In the genomic region with DNA sequence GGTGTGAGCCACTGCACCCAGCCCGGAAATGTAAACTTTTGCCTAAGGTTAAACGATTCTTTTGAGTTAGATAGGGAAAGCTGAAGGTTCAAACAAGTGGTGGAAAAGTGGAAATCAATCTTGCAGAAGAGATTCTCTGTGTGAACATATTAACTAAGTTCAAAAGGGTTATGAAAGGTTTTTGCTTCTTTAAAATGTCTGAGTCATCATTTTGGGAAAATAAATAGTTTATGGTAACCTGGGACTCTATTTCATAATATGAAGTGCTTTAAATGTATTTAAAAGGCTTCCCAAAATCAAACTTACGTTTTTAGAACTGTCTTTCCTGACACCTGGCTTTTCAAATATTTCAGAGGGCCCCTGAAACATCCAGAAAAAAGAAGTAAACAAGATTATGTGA, we compare ENCODE assay signal across 4 cellular contexts.
A peak's percentile ranks its signal among the peaks of the same experiment; 100 is the strongest.
TF ChIP-seq lines count a peak whose summit lies in the region.

No MANE protein-coding gene starts in this region.

TF ChIP-seq in HepG2, 621 proteins besides CTCF, POLR2A, EP300 and RAD21:
- TF ChIP-seq MAFF (IDR thresholded peaks at IDR 0.05; ENCODE audit: low read depth, low read length) (peak; percentile 47; the same call in 1 of the 2 replicates), IKZF1 (IDR thresholded peaks at IDR 0.05) (no peak), MAFK (conservative IDR thresholded peaks at IDR 0.05 in 1 of 2, IDR thresholded peaks at IDR 0.05 in 1 of 2; ENCODE audit: low read length in 2 of 2) (peak; percentile 17 to 80; a peak in 2 of 4 replicates), KLF16 (CRISPR knock-in tag; IDR thresholded peaks at IDR 0.05) (no peak)

TF ChIP-seq in A549, 52 proteins besides CTCF, POLR2A, EP300 and RAD21:
- TF ChIP-seq MAFK (IDR thresholded peaks at IDR 0.05; ENCODE audit: partially characterized antibody) = peak; percentile 57
- TF ChIP-seq, protein P1, sequence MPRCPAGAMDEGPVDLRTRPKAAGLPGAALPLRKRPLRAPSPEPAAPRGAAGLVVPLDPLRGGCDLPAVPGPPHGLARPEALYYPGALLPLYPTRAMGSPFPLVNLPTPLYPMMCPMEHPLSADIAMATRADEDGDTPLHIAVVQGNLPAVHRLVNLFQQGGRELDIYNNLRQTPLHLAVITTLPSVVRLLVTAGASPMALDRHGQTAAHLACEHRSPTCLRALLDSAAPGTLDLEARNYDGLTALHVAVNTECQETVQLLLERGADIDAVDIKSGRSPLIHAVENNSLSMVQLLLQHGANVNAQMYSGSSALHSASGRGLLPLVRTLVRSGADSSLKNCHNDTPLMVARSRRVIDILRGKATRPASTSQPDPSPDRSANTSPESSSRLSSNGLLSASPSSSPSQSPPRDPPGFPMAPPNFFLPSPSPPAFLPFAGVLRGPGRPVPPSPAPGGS (IDR thresholded peaks at IDR 0.05) = no peak

TF ChIP-seq in IMR-90, 13 proteins besides CTCF, POLR2A, EP300 and RAD21:
- peak; percentile 85 for TF ChIP-seq MAFK (IDR thresholded peaks at IDR 0.05; ENCODE audit: low read depth, low read length)
- no peak for TF ChIP-seq NFE2L2 (IDR thresholded peaks at IDR 0.05; ENCODE audit: low read depth, low read length)

TF ChIP-seq in K562, 482 proteins besides CTCF, POLR2A, EP300 and RAD21:
- TF ChIP-seq, protein P2, sequence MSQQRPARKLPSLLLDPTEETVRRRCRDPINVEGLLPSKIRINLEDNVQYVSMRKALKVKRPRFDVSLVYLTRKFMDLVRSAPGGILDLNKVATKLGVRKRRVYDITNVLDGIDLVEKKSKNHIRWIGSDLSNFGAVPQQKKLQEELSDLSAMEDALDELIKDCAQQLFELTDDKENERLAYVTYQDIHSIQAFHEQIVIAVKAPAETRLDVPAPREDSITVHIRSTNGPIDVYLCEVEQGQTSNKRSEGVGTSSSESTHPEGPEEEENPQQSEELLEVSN (IDR thresholded peaks at IDR 0.05; ENCODE audit: borderline replicate concordance in 1 of 2, extremely low read depth in 1 of 2, insufficient read depth in 1 of 2, insufficient read length in 1 of 2, low read depth in 1 of 2, low read length in 1 of 2, poor library complexity in 1 of 2, severe bottlenecking in 1 of 2) = no peak
- TF ChIP-seq TAL1 (IDR thresholded peaks at IDR 0.05) = no peak
- TF ChIP-seq GTF2A2 (tag; IDR thresholded peaks at IDR 0.05) = no peak
- peak; percentile 71 for TF ChIP-seq C11orf30 (IDR thresholded peaks at IDR 0.05; ENCODE audit: low read depth)
- TF ChIP-seq ADNP (tag; IDR thresholded peaks at IDR 0.05) = no peak
- no peak for TF ChIP-seq RFX1 (IDR thresholded peaks at IDR 0.05)
- TF ChIP-seq ZNF785 (CRISPR knock-in tag; IDR thresholded peaks at IDR 0.05) = no peak
- no peak for TF ChIP-seq ILK (tag; IDR thresholded peaks at IDR 0.05; ENCODE audit: borderline replicate concordance, low read depth)
- TF ChIP-seq, protein P3, sequence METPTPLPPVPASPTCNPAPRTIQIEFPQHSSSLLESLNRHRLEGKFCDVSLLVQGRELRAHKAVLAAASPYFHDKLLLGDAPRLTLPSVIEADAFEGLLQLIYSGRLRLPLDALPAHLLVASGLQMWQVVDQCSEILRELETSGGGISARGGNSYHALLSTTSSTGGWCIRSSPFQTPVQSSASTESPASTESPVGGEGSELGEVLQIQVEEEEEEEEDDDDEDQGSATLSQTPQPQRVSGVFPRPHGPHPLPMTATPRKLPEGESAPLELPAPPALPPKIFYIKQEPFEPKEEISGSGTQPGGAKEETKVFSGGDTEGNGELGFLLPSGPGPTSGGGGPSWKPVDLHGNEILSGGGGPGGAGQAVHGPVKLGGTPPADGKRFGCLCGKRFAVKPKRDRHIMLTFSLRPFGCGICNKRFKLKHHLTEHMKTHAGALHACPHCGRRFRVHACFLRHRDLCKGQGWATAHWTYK (CRISPR knock-in tag; IDR thresholded peaks at IDR 0.05) = no peak
- TF ChIP-seq ZNF436 (CRISPR knock-in tag; IDR thresholded peaks at IDR 0.05) = no peak
- TF ChIP-seq TAF9B (IDR thresholded peaks at IDR 0.05; ENCODE audit: partially characterized antibody) = no peak
- TF ChIP-seq, protein P4, sequence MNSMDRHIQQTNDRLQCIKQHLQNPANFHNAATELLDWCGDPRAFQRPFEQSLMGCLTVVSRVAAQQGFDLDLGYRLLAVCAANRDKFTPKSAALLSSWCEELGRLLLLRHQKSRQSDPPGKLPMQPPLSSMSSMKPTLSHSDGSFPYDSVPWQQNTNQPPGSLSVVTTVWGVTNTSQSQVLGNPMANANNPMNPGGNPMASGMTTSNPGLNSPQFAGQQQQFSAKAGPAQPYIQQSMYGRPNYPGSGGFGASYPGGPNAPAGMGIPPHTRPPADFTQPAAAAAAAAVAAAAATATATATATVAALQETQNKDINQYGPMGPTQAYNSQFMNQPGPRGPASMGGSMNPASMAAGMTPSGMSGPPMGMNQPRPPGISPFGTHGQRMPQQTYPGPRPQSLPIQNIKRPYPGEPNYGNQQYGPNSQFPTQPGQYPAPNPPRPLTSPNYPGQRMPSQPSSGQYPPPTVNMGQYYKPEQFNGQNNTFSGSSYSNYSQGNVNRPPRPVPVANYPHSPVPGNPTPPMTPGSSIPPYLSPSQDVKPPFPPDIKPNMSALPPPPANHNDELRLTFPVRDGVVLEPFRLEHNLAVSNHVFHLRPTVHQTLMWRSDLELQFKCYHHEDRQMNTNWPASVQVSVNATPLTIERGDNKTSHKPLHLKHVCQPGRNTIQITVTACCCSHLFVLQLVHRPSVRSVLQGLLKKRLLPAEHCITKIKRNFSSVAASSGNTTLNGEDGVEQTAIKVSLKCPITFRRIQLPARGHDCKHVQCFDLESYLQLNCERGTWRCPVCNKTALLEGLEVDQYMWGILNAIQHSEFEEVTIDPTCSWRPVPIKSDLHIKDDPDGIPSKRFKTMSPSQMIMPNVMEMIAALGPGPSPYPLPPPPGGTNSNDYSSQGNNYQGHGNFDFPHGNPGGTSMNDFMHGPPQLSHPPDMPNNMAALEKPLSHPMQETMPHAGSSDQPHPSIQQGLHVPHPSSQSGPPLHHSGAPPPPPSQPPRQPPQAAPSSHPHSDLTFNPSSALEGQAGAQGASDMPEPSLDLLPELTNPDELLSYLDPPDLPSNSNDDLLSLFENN (IDR thresholded peaks at IDR 0.05; ENCODE audit: low read depth in 2 of 2, low read length in 2 of 2) = no peak
- TF ChIP-seq, protein P5, sequence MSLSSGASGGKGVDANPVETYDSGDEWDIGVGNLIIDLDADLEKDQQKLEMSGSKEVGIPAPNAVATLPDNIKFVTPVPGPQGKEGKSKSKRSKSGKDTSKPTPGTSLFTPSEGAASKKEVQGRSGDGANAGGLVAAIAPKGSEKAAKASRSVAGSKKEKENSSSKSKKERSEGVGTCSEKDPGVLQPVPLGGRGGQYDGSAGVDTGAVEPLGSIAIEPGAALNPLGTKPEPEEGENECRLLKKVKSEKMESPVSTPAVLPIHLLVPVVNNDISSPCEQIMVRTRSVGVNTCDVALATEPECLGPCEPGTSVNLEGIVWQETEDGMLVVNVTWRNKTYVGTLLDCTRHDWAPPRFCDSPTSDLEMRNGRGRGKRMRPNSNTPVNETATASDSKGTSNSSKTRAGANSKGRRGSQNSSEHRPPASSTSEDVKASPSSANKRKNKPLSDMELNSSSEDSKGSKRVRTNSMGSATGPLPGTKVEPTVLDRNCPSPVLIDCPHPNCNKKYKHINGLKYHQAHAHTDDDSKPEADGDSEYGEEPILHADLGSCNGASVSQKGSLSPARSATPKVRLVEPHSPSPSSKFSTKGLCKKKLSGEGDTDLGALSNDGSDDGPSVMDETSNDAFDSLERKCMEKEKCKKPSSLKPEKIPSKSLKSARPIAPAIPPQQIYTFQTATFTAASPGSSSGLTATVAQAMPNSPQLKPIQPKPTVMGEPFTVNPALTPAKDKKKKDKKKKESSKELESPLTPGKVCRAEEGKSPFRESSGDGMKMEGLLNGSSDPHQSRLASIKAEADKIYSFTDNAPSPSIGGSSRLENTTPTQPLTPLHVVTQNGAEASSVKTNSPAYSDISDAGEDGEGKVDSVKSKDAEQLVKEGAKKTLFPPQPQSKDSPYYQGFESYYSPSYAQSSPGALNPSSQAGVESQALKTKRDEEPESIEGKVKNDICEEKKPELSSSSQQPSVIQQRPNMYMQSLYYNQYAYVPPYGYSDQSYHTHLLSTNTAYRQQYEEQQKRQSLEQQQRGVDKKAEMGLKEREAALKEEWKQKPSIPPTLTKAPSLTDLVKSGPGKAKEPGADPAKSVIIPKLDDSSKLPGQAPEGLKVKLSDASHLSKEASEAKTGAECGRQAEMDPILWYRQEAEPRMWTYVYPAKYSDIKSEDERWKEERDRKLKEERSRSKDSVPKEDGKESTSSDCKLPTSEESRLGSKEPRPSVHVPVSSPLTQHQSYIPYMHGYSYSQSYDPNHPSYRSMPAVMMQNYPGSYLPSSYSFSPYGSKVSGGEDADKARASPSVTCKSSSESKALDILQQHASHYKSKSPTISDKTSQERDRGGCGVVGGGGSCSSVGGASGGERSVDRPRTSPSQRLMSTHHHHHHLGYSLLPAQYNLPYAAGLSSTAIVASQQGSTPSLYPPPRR (CRISPR knock-in tag; IDR thresholded peaks at IDR 0.05; ENCODE audit: borderline replicate concordance) = no peak
- TF ChIP-seq SP2 (IDR thresholded peaks at IDR 0.05; ENCODE audit: extremely low read depth, low read depth, low read length, poor library complexity, severe bottlenecking) = no peak
- TF ChIP-seq HIVEP1 (CRISPR knock-in tag; IDR thresholded peaks at IDR 0.05) = no peak
- no peak for TF ChIP-seq TAF15 (IDR thresholded peaks at IDR 0.05; ENCODE audit: low read depth, low read length)
- peak; percentile 43; the same call in 1 of the 2 replicates for TF ChIP-seq MAFF (IDR thresholded peaks at IDR 0.05; ENCODE audit: low read length)
- TF ChIP-seq, protein P6, sequence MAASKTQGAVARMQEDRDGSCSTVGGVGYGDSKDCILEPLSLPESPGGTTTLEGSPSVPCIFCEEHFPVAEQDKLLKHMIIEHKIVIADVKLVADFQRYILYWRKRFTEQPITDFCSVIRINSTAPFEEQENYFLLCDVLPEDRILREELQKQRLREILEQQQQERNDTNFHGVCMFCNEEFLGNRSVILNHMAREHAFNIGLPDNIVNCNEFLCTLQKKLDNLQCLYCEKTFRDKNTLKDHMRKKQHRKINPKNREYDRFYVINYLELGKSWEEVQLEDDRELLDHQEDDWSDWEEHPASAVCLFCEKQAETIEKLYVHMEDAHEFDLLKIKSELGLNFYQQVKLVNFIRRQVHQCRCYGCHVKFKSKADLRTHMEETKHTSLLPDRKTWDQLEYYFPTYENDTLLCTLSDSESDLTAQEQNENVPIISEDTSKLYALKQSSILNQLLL (CRISPR knock-in tag; IDR thresholded peaks at IDR 0.05; ENCODE audit: borderline replicate concordance) = no peak
- no peak for TF ChIP-seq KLF1 (tag; IDR thresholded peaks at IDR 0.05)
- TF ChIP-seq TCF7 (IDR thresholded peaks at IDR 0.05; ENCODE audit: borderline replicate concordance) = no peak
- TF ChIP-seq ZNF143 (CRISPR knock-in tag; IDR thresholded peaks at IDR 0.05) = no peak
- TF ChIP-seq MAZ (CRISPR knock-in tag; conservative IDR thresholded peaks at IDR 0.05 in 1 of 2, IDR thresholded peaks at IDR 0.05 in 1 of 2) = no peak
- TF ChIP-seq ZNF316 (IDR thresholded peaks at IDR 0.05) = peak; percentile 85
- TF ChIP-seq RBM17 (IDR thresholded peaks at IDR 0.05; ENCODE audit: borderline replicate concordance, low read depth, low read length) = no peak
- no peak for TF ChIP-seq FOXM1 (IDR thresholded peaks at IDR 0.05; ENCODE audit: low read depth)
- TF ChIP-seq FOXM1 (CRISPR knock-in tag; IDR thresholded peaks at IDR 0.05; ENCODE audit: low read depth) = no peak
- no peak for TF ChIP-seq HNRNPLL (IDR thresholded peaks at IDR 0.05; ENCODE audit: low read depth, low read length, poor library complexity, severe bottlenecking)
- TF ChIP-seq ARID2 (IDR thresholded peaks at IDR 0.05) = no peak
- TF ChIP-seq MAFG (tag; conservative IDR thresholded peaks at IDR 0.05) = peak; percentile 60
- TF ChIP-seq, protein P7, sequence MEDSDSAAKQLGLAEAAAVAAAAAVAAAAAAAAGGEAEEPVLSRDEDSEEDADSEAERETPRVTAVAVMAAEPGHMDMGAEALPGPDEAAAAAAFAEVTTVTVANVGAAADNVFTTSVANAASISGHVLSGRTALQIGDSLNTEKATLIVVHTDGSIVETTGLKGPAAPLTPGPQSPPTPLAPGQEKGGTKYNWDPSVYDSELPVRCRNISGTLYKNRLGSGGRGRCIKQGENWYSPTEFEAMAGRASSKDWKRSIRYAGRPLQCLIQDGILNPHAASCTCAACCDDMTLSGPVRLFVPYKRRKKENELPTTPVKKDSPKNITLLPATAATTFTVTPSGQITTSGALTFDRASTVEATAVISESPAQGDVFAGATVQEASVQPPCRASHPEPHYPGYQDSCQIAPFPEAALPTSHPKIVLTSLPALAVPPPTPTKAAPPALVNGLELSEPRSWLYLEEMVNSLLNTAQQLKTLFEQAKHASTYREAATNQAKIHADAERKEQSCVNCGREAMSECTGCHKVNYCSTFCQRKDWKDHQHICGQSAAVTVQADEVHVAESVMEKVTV (CRISPR knock-in tag; IDR thresholded peaks at IDR 0.05) = no peak
- TF ChIP-seq, protein P8, sequence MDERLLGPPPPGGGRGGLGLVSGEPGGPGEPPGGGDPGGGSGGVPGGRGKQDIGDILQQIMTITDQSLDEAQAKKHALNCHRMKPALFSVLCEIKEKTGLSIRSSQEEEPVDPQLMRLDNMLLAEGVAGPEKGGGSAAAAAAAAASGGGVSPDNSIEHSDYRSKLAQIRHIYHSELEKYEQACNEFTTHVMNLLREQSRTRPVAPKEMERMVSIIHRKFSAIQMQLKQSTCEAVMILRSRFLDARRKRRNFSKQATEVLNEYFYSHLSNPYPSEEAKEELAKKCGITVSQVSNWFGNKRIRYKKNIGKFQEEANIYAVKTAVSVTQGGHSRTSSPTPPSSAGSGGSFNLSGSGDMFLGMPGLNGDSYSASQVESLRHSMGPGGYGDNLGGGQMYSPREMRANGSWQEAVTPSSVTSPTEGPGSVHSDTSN (CRISPR knock-in tag; IDR thresholded peaks at IDR 0.05; ENCODE audit: low read depth) = no peak
- TF ChIP-seq, protein P8 (tag; conservative IDR thresholded peaks at IDR 0.05; ENCODE audit: low read depth) = no peak
- peak; percentile 40; the same call in 1 of the 2 replicates for TF ChIP-seq MAFK (IDR thresholded peaks at IDR 0.05; ENCODE audit: low read length)
